ENCODE assay signal across 14 cellular contexts in the genomic region with DNA sequence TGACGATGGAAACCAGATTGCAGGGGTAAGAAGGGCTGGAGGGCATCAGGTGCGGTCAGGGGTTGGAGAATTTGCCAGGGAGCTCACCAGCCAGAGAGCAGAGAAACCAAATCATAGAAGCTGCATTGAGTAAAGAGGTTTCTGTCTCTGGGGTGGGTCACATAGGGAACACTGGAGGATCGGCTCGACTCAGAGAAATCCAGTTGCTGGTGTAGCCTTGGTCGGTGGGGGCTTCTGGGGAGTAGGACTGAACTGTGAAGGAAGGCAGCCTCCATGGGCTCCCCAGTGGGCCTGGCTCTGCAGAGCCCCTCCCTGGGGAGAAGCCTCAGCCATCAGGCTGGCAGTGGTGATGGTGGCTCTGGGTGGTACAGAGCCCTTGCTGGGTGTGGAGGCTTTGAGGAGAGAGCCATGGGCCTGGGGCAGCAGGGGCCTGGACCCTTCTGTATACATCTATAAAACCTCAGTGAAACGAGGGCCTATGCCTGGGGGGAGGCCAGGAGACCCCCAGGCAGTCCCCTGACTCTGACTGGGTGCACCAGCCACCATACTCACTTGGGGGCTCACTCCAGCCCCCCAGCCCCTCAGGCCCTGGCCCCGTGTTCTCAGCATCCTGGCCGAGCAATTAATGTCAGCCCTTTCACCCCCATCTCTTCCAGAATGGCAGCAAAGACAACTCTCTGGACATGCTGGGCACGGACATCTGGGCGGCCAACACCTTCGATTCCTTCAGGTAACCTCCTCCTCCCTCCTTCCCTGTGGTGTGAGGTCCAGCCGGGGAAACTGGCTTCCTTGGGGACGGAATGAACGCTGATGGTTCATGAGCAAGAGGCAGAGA.
DNase-seq lines count a peak whose midpoint lies in the region; ATAC-seq, FAIRE-seq and TF ChIP-seq lines count a peak whose summit lies in the region.
"Had no signal": no experiment of that assay in that cellular context is flagged by ENCODE, and none has a peak within 500 bp of the region (broad histone marks: within the 10 kb centered on the region; RNA-seq: fewer than 3 reads in every experiment).

No MANE protein-coding gene starts in this region.

- TF ChIP-seq POLR2A in A549 (IDR thresholded peaks at IDR 0.05; ENCODE audit: low read length) (no peak), IMR-90 (IDR thresholded peaks at IDR 0.05; ENCODE audit: low read depth, low read length) (no peak), H1 (IDR thresholded peaks at IDR 0.05; ENCODE audit: control extremely low read depth in 1 of 2, low read depth in 2 of 2, low read length in 2 of 2) (no peak)

- H3K56ac ChIP-seq in IMR-90 (ENCODE audit: extremely low read depth, insufficient read depth, low read length) = no peak overlapping the region
- H3K56ac ChIP-seq in H1 (replicated peaks; ENCODE audit: insufficient read length, low read depth, low read length) = no peak overlapping the region

- H4K20me1 ChIP-seq in IMR-90 (ENCODE audit: insufficient read depth, low read length) (peaks cover 41% of the 10 kb centered on the region), H1 (replicated peaks in 1 of 2; ENCODE audit: control insufficient read depth in 1 of 2, insufficient read depth in 2 of 2, low read length in 2 of 2) (peaks cover 0 to 3% of the 10 kb centered on the region in 2 experiments), neural progenitor cell (ENCODE audit: low read depth) (no peaks in the 10 kb centered on the region)

- no TSS peak for BruUV-seq in IMR-90 (replicated peaks; lab: Mats Ljungman, UMichigan)

- H3K9me3 ChIP-seq in A549 (no peaks in the 10 kb centered on the region), IMR-90 (ENCODE audit: control insufficient read depth, insufficient read depth, low read length) (no peaks in the 10 kb centered on the region), H1 (ENCODE audit: insufficient read depth in 2 of 2, low read depth in 1 of 2, low read length in 1 of 2) (peaks cover 4 to 7% of the 10 kb centered on the region in 2 experiments), neural progenitor cell (ENCODE audit: low read depth) (no peaks in the 10 kb centered on the region)
- H3K9me3 ChIP-seq: Peyer's patch had no signal

- DNase-seq in A549 (ENCODE audit: low read depth in 1 of 2, low spot score in 1 of 2) = no peak
- DNase-seq in IMR-90 = no peak
- DNase-seq in H1 (ENCODE audit: low read depth in 1 of 2, low spot score in 2 of 2) = no peak
- DNase-seq in neural progenitor cell (ENCODE audit: low spot score) = no peak
- no peak for DNase-seq in retina
- DNase-seq in activated T-cell treated with anti-CD3 and anti-CD28 coated beads, Interleukin-2, amount 50 U/mL, for 72 hours = no peak
- no peak for DNase-seq in nephron progenitor cell
- DNase-seq in naive thymus-derived CD8-positive, alpha-beta T cell = no peak
- DNase-seq: NCI-H187 treated with DMSO at 0.1 percent for 48 hours, SIG-M5 had no signal

- H3F3A ChIP-seq in neural progenitor cell (ENCODE audit: low read depth) = no peaks in the 10 kb centered on the region

- H3K9ac ChIP-seq in IMR-90 (ENCODE audit: low read depth, low read length) (no peak overlapping the region), H1 (replicated peaks in 1 of 4; ENCODE audit: extremely low read depth in 1 of 4, low read depth in 3 of 4, low read length in 3 of 4) (no peak overlapping the region), neural progenitor cell (no peak overlapping the region)
- H3K9ac ChIP-seq: KMS-11 had no signal

- H3K4me1 Mint-ChIP-seq in neural progenitor cell (peaks cover 29% of the 10 kb centered on the region), nephron progenitor cell (peaks cover 26% of the 10 kb centered on the region)
- H3K4me1 Mint-ChIP-seq in activated T-cell treated with anti-CD3 and anti-CD28 coated beads, Interleukin-2, amount 50 U/mL, for 72 hours (ENCODE audit: low read depth) = no peaks in the 10 kb centered on the region
- H3K4me1 Mint-ChIP-seq in naive thymus-derived CD8-positive, alpha-beta T cell = peaks cover 0 to 4% (median 0%) of the 10 kb centered on the region in 4 donors

- H4K8ac ChIP-seq in IMR-90 (ENCODE audit: low read depth in 2 of 2, low read length in 2 of 2) (peak overlapping the region in 1 of 2 experiments; percentile 60; a peak in 3 of 4 replicates), H1 (ENCODE audit: extremely low read depth, insufficient read depth, low read length) (no peak overlapping the region; the same call in 1 of the 2 replicates)

- H3K36me3 Mint-ChIP-seq in neural progenitor cell (peaks cover 10% of the 10 kb centered on the region), nephron progenitor cell (ENCODE audit: low read depth) (peaks cover 16% of the 10 kb centered on the region)
- peaks cover 3 to 5% of the 10 kb centered on the region in 2 donors for H3K36me3 Mint-ChIP-seq in activated T-cell treated with anti-CD3 and anti-CD28 coated beads, Interleukin-2, amount 50 U/mL, for 72 hours (ENCODE audit: insufficient read depth in 2 of 2)
- H3K36me3 Mint-ChIP-seq in naive thymus-derived CD8-positive, alpha-beta T cell = peaks cover 0 to 12% (median 0%) of the 10 kb centered on the region in 3 donors

- 87% methylated on average over 14 of the region's 14 CpGs for WGBS in A549 (ENCODE audit: missing lambda C conversion rate)
- 93% methylated on average over 3 of the region's 14 CpGs; no CpG with 5 or more reads in 1 of the 2 experiments for WGBS in IMR-90 (ENCODE audit: extremely low coverage in 2 of 2, insufficient read length in 1 of 2), 2 experiments
- WGBS in H1 (ENCODE audit: extremely low coverage in 1 of 2, insufficient coverage in 1 of 2, insufficient read length in 1 of 2, insufficient replicate concordance in 2 of 2, low coverage in 1 of 2, low lambda C conversion rate in 2 of 2, missing lambda C conversion rate in 1 of 2), 2 experiments = 87% methylated on average over 14 of the region's 14 CpGs; no CpG with 5 or more reads in 1 of the 2 experiments

- H3K36me3 ChIP-seq in IMR-90 (ENCODE audit: control insufficient read depth, insufficient read depth, low read length) = peaks cover 23% of the 10 kb centered on the region
- peaks cover 0 to 5% (median 0%) of the 10 kb centered on the region in 4 experiments; a peak in 2 of 8 replicates for H3K36me3 ChIP-seq in H1 (ENCODE audit: control insufficient read depth in 2 of 4, insufficient read depth in 4 of 4, low read length in 3 of 4)
- H3K36me3 ChIP-seq in neural progenitor cell = no peaks in the 10 kb centered on the region
- H3K36me3 ChIP-seq: Peyer's patch had no signal

- H3K4me2 ChIP-seq in A549 = no peak overlapping the region
- no peak overlapping the region for H3K4me2 ChIP-seq in IMR-90 (ENCODE audit: low read depth, low read length)
- no peak overlapping the region for H3K4me2 ChIP-seq in H1 (ENCODE audit: insufficient read depth in 1 of 2, low read depth in 2 of 2, low read length in 2 of 2)
- no peak overlapping the region for H3K4me2 ChIP-seq in neural progenitor cell
- H3K4me2 ChIP-seq: KMS-11 had no signal

- H3K14ac ChIP-seq in IMR-90 (replicated peaks; ENCODE audit: low read depth, low read length) (peak overlapping the region; percentile 11; the same call in 1 of the 2 replicates), H1 (ENCODE audit: insufficient read length) (no peak overlapping the region)

- no peak overlapping the region for H3K4me3 Mint-ChIP-seq in neural progenitor cell
- no peak overlapping the region for H3K4me3 Mint-ChIP-seq in activated T-cell treated with anti-CD3 and anti-CD28 coated beads, Interleukin-2, amount 50 U/mL, for 72 hours
- no peak overlapping the region for H3K4me3 Mint-ChIP-seq in nephron progenitor cell
- H3K4me3 Mint-ChIP-seq in naive thymus-derived CD8-positive, alpha-beta T cell = no peak overlapping the region

- H2AK5ac ChIP-seq in IMR-90 (ENCODE audit: low read depth, low read length) (peak overlapping the region; percentile 76), H1 (ENCODE audit: low read depth, low read length) (peak overlapping the region; percentile 84; the same call in 1 of the 2 replicates)

- peak overlapping the region; percentile 93; the same call in 1 of the 2 replicates for H2BK120ac ChIP-seq in IMR-90 (ENCODE audit: low read depth, low read length)
- no peak overlapping the region for H2BK120ac ChIP-seq in H1 (replicated peaks; ENCODE audit: low read depth, low read length)

- H4K5ac ChIP-seq in IMR-90 (ENCODE audit: low read depth, low read length) (peak overlapping the region; percentile 25), H1 (ENCODE audit: insufficient read length, low read depth, low read length) (no peak overlapping the region)

- CTCF ChIA-PET in A549 (lab: Yijun Ruan, JAX) = interaction anchor here (0.7 to 3.7 kb wide), 16 partner anchors 8 to 879 kb away, joined by 3 to 49 read pairs (median 4); no protein-coding TSS in a partner anchor
- CTCF ChIA-PET in IMR-90 (lab: Yijun Ruan, JAX) = interaction anchor here (1.9 to 2.8 kb wide), 2 partner anchors 23 to 188 kb away, joined by 4 to 17 read pairs; no protein-coding TSS in a partner anchor
- CTCF ChIA-PET in H1 (lab: Charles Lee; ENCODE audit: partially characterized antibody) = interaction anchor here (0.8 to 5.2 kb wide), 28 partner anchors 11 to 207 kb away, joined by 3 to 46 read pairs (median 4); no protein-coding TSS in a partner anchor

- no peak overlapping the region for H3K23ac ChIP-seq in IMR-90 (ENCODE audit: low read depth, low read length)
- no peak overlapping the region for H3K23ac ChIP-seq in H1 (ENCODE audit: insufficient read length)

- H2AFZ ChIP-seq in IMR-90 (replicated peaks; ENCODE audit: low read length, poor library complexity) = no peak overlapping the region
- no peak overlapping the region for H2AFZ ChIP-seq in H1 (ENCODE audit: low read length)
- no peak overlapping the region for H2AFZ ChIP-seq in neural progenitor cell (replicated peaks)

- no peak for TF ChIP-seq RAD21 in A549 (conservative IDR thresholded peaks at IDR 0.05 in 1 of 2, IDR thresholded peaks at IDR 0.05 in 1 of 2)
- TF ChIP-seq RAD21 in IMR-90 (IDR thresholded peaks at IDR 0.05; ENCODE audit: low read length) = no peak
- no peak for TF ChIP-seq RAD21 in H1 (IDR thresholded peaks at IDR 0.05 in 1 of 2, conservative IDR thresholded peaks at IDR 0.05 in 1 of 2; ENCODE audit: low read depth in 2 of 2, low read length in 2 of 2)

- ATAC-seq in A549 = no peak
- no peak for ATAC-seq in IMR-90 (ENCODE audit: low read depth)
- ATAC-seq in activated T-cell treated with anti-CD3 and anti-CD28 coated beads, Interleukin-2, amount 50 U/mL, for 72 hours (replicated peaks in 1 of 2) = no peak
- ATAC-seq in naive thymus-derived CD8-positive, alpha-beta T cell = no peak

- peaks cover 0 to 2% of the 10 kb centered on the region in 2 experiments; a peak in 1 of 4 replicates for H3K79me2 ChIP-seq in H1 (ENCODE audit: control insufficient read depth in 1 of 2, insufficient read depth in 2 of 2, low read length in 2 of 2)
- H3K79me2 ChIP-seq in neural progenitor cell (ENCODE audit: low read depth) = no peaks in the 10 kb centered on the region

- H3K27ac Mint-ChIP-seq in neural progenitor cell = peak overlapping the region; percentile 23
- H3K27ac Mint-ChIP-seq in activated T-cell treated with anti-CD3 and anti-CD28 coated beads, Interleukin-2, amount 50 U/mL, for 72 hours = no peak overlapping the region
- H3K27ac Mint-ChIP-seq in nephron progenitor cell = no peak overlapping the region
- H3K27ac Mint-ChIP-seq in naive thymus-derived CD8-positive, alpha-beta T cell = no peak overlapping the region

- peaks cover 27% of the 10 kb centered on the region for H3K9me1 ChIP-seq in IMR-90 (ENCODE audit: insufficient read depth, low read length)

- H3K79me1 ChIP-seq in IMR-90 (ENCODE audit: low read depth in 1 of 2, low read length in 2 of 2) (peaks cover 48 to 96% of the 10 kb centered on the region in 2 experiments), H1 (ENCODE audit: low read depth, low read length) (no peaks in the 10 kb centered on the region; the same call in 1 of the 2 replicates)

- H2BK20ac ChIP-seq in IMR-90 (ENCODE audit: low read depth, low read length) (no peak overlapping the region; the same call in 1 of the 2 replicates), H1 (ENCODE audit: low read length) (no peak overlapping the region)

- in situ Hi-C loops in IMR-90 (cut with MboI; ENCODE audit: low sequenced_read_pairs) = loop anchor here (5.0 kb wide), 2 partner anchors 116 to 186 kb away; no protein-coding TSS in a partner anchor

- 0 out of 2 replicates have a peak overlapping the region, but pooled peaks have one; percentile 27 for H2BK12ac ChIP-seq in H1 (ENCODE audit: low read depth, low read length)

- H3K27me3 ChIP-seq in IMR-90 (ENCODE audit: control insufficient read depth, insufficient read depth, low read length) (no peaks in the 10 kb centered on the region), H1 (replicated peaks in 1 of 4; ENCODE audit: control insufficient read depth in 3 of 4, extremely low read depth in 1 of 4, insufficient read depth in 3 of 4, low read length in 3 of 4) (no peaks in the 10 kb centered on the region), neural progenitor cell (no peaks in the 10 kb centered on the region)
- H3K27me3 ChIP-seq: Peyer's patch had no signal

- POLR2A ChIA-PET in A549 (lab: Yijun Ruan, JAX) (interaction anchor here (0.6 kb wide), 1 partner anchor 28 kb away, joined by 3 read pairs; no protein-coding TSS in a partner anchor), IMR-90 (lab: Charles Lee; ENCODE audit: unreplicated experiment) (no interaction called here), H1 (lab: Charles Lee; ENCODE audit: partially characterized antibody) (no interaction called here)
- POLR2A ChIA-PET in naive thymus-derived CD8-positive, alpha-beta T cell (lab: Charles Lee) = no interaction called here

- H3K4ac ChIP-seq in IMR-90 (ENCODE audit: low read depth, low read length) (peak overlapping the region; percentile 75), H1 (replicated peaks; ENCODE audit: insufficient read length, low read depth, low read length) (no peak overlapping the region)

- H3K9me3 Mint-ChIP-seq in neural progenitor cell = peaks cover 4% of the 10 kb centered on the region
- H3K9me3 Mint-ChIP-seq in activated T-cell treated with anti-CD3 and anti-CD28 coated beads, Interleukin-2, amount 50 U/mL, for 72 hours = no peaks in the 10 kb centered on the region
- H3K9me3 Mint-ChIP-seq in nephron progenitor cell = peaks cover 12% of the 10 kb centered on the region
- H3K9me3 Mint-ChIP-seq in naive thymus-derived CD8-positive, alpha-beta T cell = peaks cover 0 to 12% (median 4%) of the 10 kb centered on the region in 9 donors

- peak overlapping the region; percentile 19 for H2AK9ac ChIP-seq in IMR-90 (replicated peaks; ENCODE audit: low read depth, low read length, poor library complexity)

- peak overlapping the region; percentile 20; the same call in 1 of the 2 replicates for H3K18ac ChIP-seq in IMR-90 (ENCODE audit: low read depth, low read length)
- H3K18ac ChIP-seq in H1 (ENCODE audit: extremely low read depth, low read length) = no peak overlapping the region; the same call in 1 of the 2 replicates

- peaks cover 2% of the 10 kb centered on the region for H3K23me2 ChIP-seq in H1 (ENCODE audit: low read depth, low read length)

- H3K27ac ChIP-seq in A549 (peak overlapping the region; percentile 51 to 80; a peak in 4 of 6 replicates), IMR-90 (ENCODE audit: insufficient read depth, low read length) (no peak overlapping the region), H1 (ENCODE audit: low read depth, low read length) (no peak overlapping the region), neural progenitor cell (no peak overlapping the region)
- H3K27ac ChIP-seq: KMS-11, Peyer's patch had no signal

- intact Hi-C loops in IMR-90 (cut with micrococcal nuclease) = loop anchor here (5.0 to 10.0 kb wide), 2 partner anchors 59 to 431 kb away; no protein-coding TSS in a partner anchor

- no peak for TF ChIP-seq CTCF in A549 (IDR thresholded peaks at IDR 0.05)
- TF ChIP-seq CTCF in IMR-90 (conservative IDR thresholded peaks at IDR 0.05; ENCODE audit: low read depth, low read length) = no peak
- no peak for TF ChIP-seq CTCF in H1 (IDR thresholded peaks at IDR 0.05; ENCODE audit: control extremely low read depth in 1 of 3, insufficient read depth in 1 of 3, low read depth in 1 of 3, low read length in 3 of 3)
- no peak for TF ChIP-seq CTCF in neural progenitor cell (IDR thresholded peaks at IDR 0.05)
- no peak for TF ChIP-seq CTCF in nephron progenitor cell (IDR thresholded peaks at IDR 0.05)

- no peak for TF ChIP-seq EP300 in A549 (IDR thresholded peaks at IDR 0.05)
- TF ChIP-seq EP300 in H1 (IDR thresholded peaks at IDR 0.05; ENCODE audit: borderline replicate concordance in 1 of 2, low read depth in 2 of 2, low read length in 2 of 2) = no peak

- dilution Hi-C loops in IMR-90 (cut with HindIII; ENCODE audit: low sequenced_read_pairs, unreplicated experiment) = no loop called here

- no peak overlapping the region for H2BK5ac ChIP-seq in IMR-90 (ENCODE audit: low read depth, low read length, poor library complexity, severe bottlenecking)
- H2BK5ac ChIP-seq in H1 (ENCODE audit: low read depth, low read length) = no peak overlapping the region

- peak overlapping the region; percentile 67; the same call in 2 of the 3 replicates for H2BK15ac ChIP-seq in IMR-90 (ENCODE audit: low read depth, low read length)
- H2BK15ac ChIP-seq in H1 (ENCODE audit: low read length) = no peak overlapping the region

- FAIRE-seq in A549 (lab: Jason Lieb, UNC) (no peak), H1 (lab: Jason Lieb, UNC) (no peak)
- FAIRE-seq: A204.1, G401.6 had no signal

- H3K4me3 ChIP-seq in A549 (no peak overlapping the region), IMR-90 (ENCODE audit: insufficient read depth, low read depth, low read length) (no peak overlapping the region), H1 (ENCODE audit: extremely low read depth in 1 of 4, insufficient read depth in 2 of 4, low read depth in 3 of 4, low read length in 4 of 4) (no peak overlapping the region), neural progenitor cell (no peak overlapping the region)
- H3K4me3 ChIP-seq: Peyer's patch had no signal

- H4K91ac ChIP-seq in IMR-90 (ENCODE audit: insufficient read depth, low read depth, low read length) = peak overlapping the region; percentile 42; the same call in 1 of the 2 replicates
- no peak overlapping the region for H4K91ac ChIP-seq in H1 (replicated peaks; ENCODE audit: insufficient read length, low read length)

- H3K27me3 Mint-ChIP-seq in neural progenitor cell (ENCODE audit: insufficient read depth, low read depth) = no peaks in the 10 kb centered on the region
- no peaks in the 10 kb centered on the region for H3K27me3 Mint-ChIP-seq in activated T-cell treated with anti-CD3 and anti-CD28 coated beads, Interleukin-2, amount 50 U/mL, for 72 hours (ENCODE audit: low read depth)
- H3K27me3 Mint-ChIP-seq in nephron progenitor cell (ENCODE audit: low read depth, poor library complexity) = no peaks in the 10 kb centered on the region
- peaks cover 3 to 22% (median 8%) of the 10 kb centered on the region in 5 donors for H3K27me3 Mint-ChIP-seq in naive thymus-derived CD8-positive, alpha-beta T cell

- H3K4me1 ChIP-seq in A549 (peaks cover 43% of the 10 kb centered on the region), IMR-90 (ENCODE audit: control insufficient read depth, insufficient read depth, low read length) (peaks cover 25% of the 10 kb centered on the region), H1 (replicated peaks in 1 of 4; ENCODE audit: control insufficient read depth in 3 of 4, insufficient read depth in 4 of 4, low read length in 3 of 4) (peaks cover 0 to 9% (median 5%) of the 10 kb centered on the region in 4 experiments; a peak in 5 of 7 replicates), neural progenitor cell (no peaks in the 10 kb centered on the region)
- H3K4me1 ChIP-seq: Peyer's patch had no signal

Comparison
In these comparisons a context has a peak if more than half of its experiments do, and no peak if none do; other contexts are left out.
1. H3K27ac ChIP-seq: peak in A549 (2 of 2); none in IMR-90 (single experiment), H1 (single experiment) and neural progenitor cell (single experiment).